ENCODE assay signal across 11 cellular contexts in genomic region chr10:4526426-4526825, GRCh38.
"Had no signal": no experiment of that assay in that cellular context is flagged by ENCODE, and none has a peak within 500 bp of the region (broad histone marks: within the 10 kb centered on the region; RNA-seq: fewer than 3 reads in every experiment).

No MANE protein-coding gene starts in this region.

- H3K4me1 Mint-ChIP-seq: activated naive CD8-positive, alpha-beta T cell treated with anti-CD3 and anti-CD28 coated beads for 36 hours; stimulated activated effector memory CD8-positive, alpha-beta T cell treated with anti-CD3 and anti-CD28 coated beads, Interleukin-12 subunit alpha, Interleukin-12 subunit beta, amount 100 ng/mL, for 72 hours had no signal

- H3K27me3 ChIP-seq: cardiac muscle cell, gastrocnemius medialis had no signal

- H3K27ac ChIP-seq: cardiac muscle cell, gastrocnemius medialis had no signal

- H3K4me3 Mint-ChIP-seq: activated naive CD8-positive, alpha-beta T cell treated with anti-CD3 and anti-CD28 coated beads for 36 hours; stimulated activated effector memory CD8-positive, alpha-beta T cell treated with anti-CD3 and anti-CD28 coated beads, Interleukin-12 subunit alpha, Interleukin-12 subunit beta, amount 100 ng/mL, for 72 hours; T-helper 1 cell treated with Interleukin-12 subunit alpha and Interleukin-12 subunit beta and Interleukin-4 antibody, amounts not matched to agents 30 μg/mL and 1 μg/mL, for 36 hours; type B pancreatic cell had no signal

- H3K36me3 ChIP-seq: cardiac muscle cell, gastrocnemius medialis had no signal

- H3K27me3 Mint-ChIP-seq: type B pancreatic cell had no signal

- H3K9me3 Mint-ChIP-seq: activated naive CD8-positive, alpha-beta T cell treated with anti-CD3 and anti-CD28 coated beads for 36 hours; stimulated activated effector memory CD8-positive, alpha-beta T cell treated with anti-CD3 and anti-CD28 coated beads, Interleukin-12 subunit alpha, Interleukin-12 subunit beta, amount 100 ng/mL, for 72 hours; T-helper 1 cell treated with Interleukin-12 subunit alpha and Interleukin-12 subunit beta and Interleukin-4 antibody, amounts not matched to agents 30 μg/mL and 1 μg/mL, for 36 hours; type B pancreatic cell had no signal

- H3K9me3 ChIP-seq: gastrocnemius medialis had no signal

- H3K27ac Mint-ChIP-seq: activated naive CD8-positive, alpha-beta T cell treated with anti-CD3 and anti-CD28 coated beads for 36 hours; stimulated activated effector memory CD8-positive, alpha-beta T cell treated with anti-CD3 and anti-CD28 coated beads, Interleukin-12 subunit alpha, Interleukin-12 subunit beta, amount 100 ng/mL, for 72 hours; T-helper 1 cell treated with Interleukin-12 subunit alpha and Interleukin-12 subunit beta and Interleukin-4 antibody, amounts not matched to agents 30 μg/mL and 1 μg/mL, for 36 hours; type B pancreatic cell had no signal

- H3K36me3 Mint-ChIP-seq: activated naive CD8-positive, alpha-beta T cell treated with anti-CD3 and anti-CD28 coated beads for 36 hours; stimulated activated effector memory CD8-positive, alpha-beta T cell treated with anti-CD3 and anti-CD28 coated beads, Interleukin-12 subunit alpha, Interleukin-12 subunit beta, amount 100 ng/mL, for 72 hours; type B pancreatic cell had no signal

- FAIRE-seq: colon, endothelial cell of umbilical vein had no signal

- ATAC-seq: activated CD4-positive, CD25-positive, alpha-beta regulatory T cell treated with anti-CD3 and anti-CD28 coated beads, Interleukin-2, amount 50 U/mL, for 24 hours; gastrocnemius medialis; stimulated activated effector memory CD8-positive, alpha-beta T cell treated with anti-CD3 and anti-CD28 coated beads, Interleukin-12 subunit alpha, Interleukin-12 subunit beta, amount 100 ng/mL, for 72 hours had no signal

- H3K4me3 ChIP-seq: cardiac muscle cell, gastrocnemius medialis had no signal

- DNase-seq: activated gamma-delta T cell treated with Interleukin-2 at 50 U/mL for 16 hours; activated naive CD8-positive, alpha-beta T cell treated with anti-CD3 and anti-CD28 coated beads for 36 hours; gastrocnemius medialis; retina had no signal
